Comparison of ENCODE assay signal across 8 cellular contexts in the genomic region with DNA sequence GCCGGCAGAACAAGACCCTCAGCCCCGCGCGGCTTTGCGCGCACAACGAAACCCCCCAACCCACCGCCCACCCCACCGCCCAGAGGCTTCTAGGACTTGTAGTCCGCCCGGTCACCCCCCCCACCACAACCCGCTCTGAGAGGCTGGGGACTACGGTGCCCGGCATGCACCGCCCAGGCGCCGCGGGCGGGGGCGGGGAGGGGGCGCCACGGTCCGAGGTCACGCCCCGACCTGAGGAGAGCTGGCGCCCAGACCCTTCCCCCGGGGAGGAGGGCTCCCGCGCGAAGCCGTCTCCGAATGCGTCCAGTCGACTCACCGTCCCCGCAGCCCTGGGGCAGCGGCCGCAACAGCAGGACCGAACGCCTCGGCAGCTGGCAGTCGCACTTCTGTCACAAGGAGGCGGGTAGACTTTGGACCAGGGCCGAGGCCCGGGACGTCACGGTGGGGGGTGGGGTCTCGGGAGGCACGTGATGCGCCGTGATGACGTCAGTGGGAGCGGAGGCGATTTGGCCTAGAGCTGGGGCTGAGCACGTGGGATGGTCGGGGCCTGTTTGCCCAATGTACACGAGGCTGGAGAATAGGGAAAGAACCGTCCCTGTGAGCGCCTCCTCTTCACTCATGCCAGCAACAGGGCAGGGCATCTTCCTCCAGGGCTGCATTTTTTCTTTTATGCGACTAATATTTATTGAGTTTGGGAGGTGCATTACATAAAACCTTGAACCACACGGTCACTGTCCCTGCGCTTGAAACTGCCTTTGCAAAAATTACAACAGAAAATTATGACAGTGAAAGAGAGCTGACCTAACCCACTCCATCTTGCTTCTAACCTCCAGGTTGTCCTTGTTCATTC. TPM values are rescaled to one million over a fixed set of nuclear protein-coding genes. Genes with fewer than 3 reads are reported as not detected.
A peak's percentile ranks its signal among the peaks of the same experiment; 100 is the strongest.
DNase-seq lines count a peak whose midpoint lies in the region; ATAC-seq and TF ChIP-seq lines count a peak whose summit lies in the region.

Gene CDIP1 (minus strand): TSS at position 388 of the 850 bp plus-strand sequence. CDS start 24,643 bp downstream, outside the sequence.

- H3K36me3 ChIP-seq in RWPE2 (ENCODE audit: low read depth): no peaks in the 10 kb centered on the region

- peaks cover 0 to 5% (median 2%) of the 10 kb centered on the region in 3 donors for H3K36me3 Mint-ChIP-seq in naive thymus-derived CD8-positive, alpha-beta T cell
- peaks cover 16 to 25% of the 10 kb centered on the region in 2 donors for H3K36me3 Mint-ChIP-seq in stimulated activated naive B cell treated with anti-CD40 and anti-IgM and Interleukin-4, amounts not matched to agents 10 μg/mL and 1 μg/mL and 100 μg/mL, for 72 hours

- peaks cover 0 to 9% (median 4%) of the 10 kb centered on the region in 9 donors for H3K9me3 Mint-ChIP-seq in naive thymus-derived CD8-positive, alpha-beta T cell
- H3K9me3 Mint-ChIP-seq in stimulated activated naive B cell treated with anti-CD40 and anti-IgM and Interleukin-4, amounts not matched to agents 10 μg/mL and 1 μg/mL and 100 μg/mL, for 72 hours: peaks cover 5 to 6% of the 10 kb centered on the region in 2 donors

- no peak for TF ChIP-seq CTCF in RWPE2 (IDR thresholded peaks at IDR 0.05; ENCODE audit: poor library complexity, severe bottlenecking)

- POLR2A ChIA-PET in naive thymus-derived CD8-positive, alpha-beta T cell (lab: Charles Lee): interaction anchor here (0.5 to 3.5 kb wide), 11 partner anchors 10 to 196 kb away, joined by 3 to 21 read pairs (median 6); partner anchors contain the start of genes ANKS3, CORO7, DNAAF8 and HMOX2

- H3K4me3 ChIP-seq in RWPE2 (ENCODE audit: severe bottlenecking): peak within 1 kb of the TSS; percentile 55

- H3K27ac Mint-ChIP-seq in naive thymus-derived CD8-positive, alpha-beta T cell: peak within 1 kb of the TSS; percentile 87 to 98 (median 94)
- peak within 1 kb of the TSS; percentile 92 for H3K27ac Mint-ChIP-seq in stimulated activated naive B cell treated with anti-CD40 and anti-IgM and Interleukin-4, amounts not matched to agents 10 μg/mL and 1 μg/mL and 100 μg/mL, for 72 hours

- peaks cover 25 to 45% (median 41%) of the 10 kb centered on the region in 4 donors for H3K4me1 Mint-ChIP-seq in naive thymus-derived CD8-positive, alpha-beta T cell
- peaks cover 28 to 45% of the 10 kb centered on the region in 2 donors for H3K4me1 Mint-ChIP-seq in stimulated activated naive B cell treated with anti-CD40 and anti-IgM and Interleukin-4, amounts not matched to agents 10 μg/mL and 1 μg/mL and 100 μg/mL, for 72 hours

- DNase-seq in DMS114 treated with DMSO at 0.1 percent for 48 hours (lab: John Stamatoyannopoulos, UW; ENCODE audit: unreplicated experiment) (peak; percentile 73), Kasumi-1 (lab: John Stamatoyannopoulos, UW) (peak; percentile 69 to 76), RWPE2 (ENCODE audit: low spot score) (peak; percentile 93), fibroblast of peridontal ligament (ENCODE audit: extremely low read depth) (peak; percentile 95)
- DNase-seq in activated effector memory CD4-positive, alpha-beta T cell treated with Interleukin-2 at 50 U/mL for 16 hours: peak; percentile 93
- DNase-seq in naive thymus-derived CD8-positive, alpha-beta T cell: peak; percentile 84 to 97 (median 92)
- DNase-seq in stimulated activated naive B cell treated with anti-CD40 and anti-IgM and Interleukin-4, amounts not matched to agents 10 μg/mL and 1 μg/mL and 100 μg/mL, for 72 hours: peak; percentile 88

- peak within 1 kb of the TSS; percentile 30 for H3K27ac ChIP-seq in RWPE2 (ENCODE audit: poor library complexity, severe bottlenecking)

- H3K4me1 ChIP-seq in RWPE2 (ENCODE audit: insufficient read depth, poor library complexity, severe bottlenecking): peaks cover 7% of the 10 kb centered on the region

- H3K4me3 Mint-ChIP-seq in naive thymus-derived CD8-positive, alpha-beta T cell: peak within 1 kb of the TSS; percentile 75 to 91 (median 82)
- peak within 1 kb of the TSS; percentile 77 to 82 for H3K4me3 Mint-ChIP-seq in stimulated activated naive B cell treated with anti-CD40 and anti-IgM and Interleukin-4, amounts not matched to agents 10 μg/mL and 1 μg/mL and 100 μg/mL, for 72 hours

- peak; percentile 82 for ATAC-seq in GM21723 (IDR thresholded peaks at IDR 0.05; ENCODE audit: unreplicated experiment)
- peak; percentile 77 for ATAC-seq in RWPE2 (ENCODE audit: low read depth)
- peak; percentile 85 to 88 for ATAC-seq in naive thymus-derived CD8-positive, alpha-beta T cell
- ATAC-seq in stimulated activated naive B cell treated with anti-CD40 and anti-IgM and Interleukin-4, amounts not matched to agents 10 μg/mL and 1 μg/mL and 100 μg/mL, for 72 hours (replicated peaks): peak; percentile 86 to 91

- no peaks in the 10 kb centered on the region for H3K27me3 Mint-ChIP-seq in naive thymus-derived CD8-positive, alpha-beta T cell
- no peaks in the 10 kb centered on the region for H3K27me3 Mint-ChIP-seq in stimulated activated naive B cell treated with anti-CD40 and anti-IgM and Interleukin-4, amounts not matched to agents 10 μg/mL and 1 μg/mL and 100 μg/mL, for 72 hours

- peaks cover 10% of the 10 kb centered on the region for H3K9me3 ChIP-seq in RWPE2 (ENCODE audit: severe bottlenecking)

- no peaks in the 10 kb centered on the region for H3K27me3 ChIP-seq in RWPE2 (ENCODE audit: insufficient read depth, poor library complexity, severe bottlenecking)

RNA-seq across cellular contexts. Expression of gene CDIP1, which starts in this region (rescaled TPM):
- 10 to 100 TPM; 23.4 to 25.5 TPM for total RNA-seq in naive thymus-derived CD8-positive, alpha-beta T cell
- 10 to 100 TPM; 18.2 to 25.3 (median 25.0) TPM for polyA plus RNA-seq in naive thymus-derived CD8-positive, alpha-beta T cell

Comparison
In these comparisons a context has a peak if more than half of its experiments do, and no peak if none do; other contexts are left out.
1. Peak in every context shown above with its lines: DNase-seq, ATAC-seq, H3K4me3 ChIP-seq and H3K27ac ChIP-seq.